19 cellular contexts compared by ENCODE assay signal in the genomic region with DNA sequence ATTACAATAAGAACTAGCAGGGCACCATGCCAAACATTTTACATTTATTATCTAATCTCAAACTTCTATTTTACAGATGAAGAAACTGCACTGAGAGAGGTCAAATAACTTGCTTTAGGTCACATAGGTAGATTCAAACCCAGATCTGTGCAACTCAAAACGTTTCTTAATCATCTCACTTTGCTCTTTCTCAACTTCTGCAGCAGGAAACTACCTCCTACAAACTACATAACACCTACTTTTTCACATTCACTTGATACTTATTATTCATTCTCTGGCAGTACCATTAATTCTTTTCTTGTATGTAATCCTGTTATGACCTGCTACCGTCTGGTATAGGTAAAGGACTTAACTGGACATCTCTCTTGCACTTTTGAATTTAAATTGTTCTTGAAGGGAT. TPM values are rescaled to one million over a fixed set of nuclear protein-coding genes. Genes with fewer than 3 reads are reported as not detected.
DNase-seq lines count a peak whose midpoint lies in the region; ATAC-seq and TF ChIP-seq lines count a peak whose summit lies in the region.
"Had no signal": no experiment of that assay in that cellular context is flagged by ENCODE, and none has a peak within 500 bp of the region (broad histone marks: within the 10 kb centered on the region; RNA-seq: fewer than 3 reads in every experiment).

No MANE protein-coding gene starts in this region.

- BruUV-seq in Panc1 (replicated peaks; lab: Mats Ljungman, UMichigan) = no TSS peak

- no peaks in the 10 kb centered on the region for H3K9me3 Mint-ChIP-seq in activated CD4-positive, alpha-beta T cell treated with anti-CD3 and anti-CD28 coated beads for 36 hours (ENCODE audit: low read depth)

- H3K36me3 Mint-ChIP-seq in activated CD4-positive, alpha-beta T cell treated with anti-CD3 and anti-CD28 coated beads for 36 hours (ENCODE audit: low read depth) = no peaks in the 10 kb centered on the region

- no peaks in the 10 kb centered on the region for H3K27me3 ChIP-seq in Panc1 (ENCODE audit: control insufficient read depth, insufficient read depth, low read length)
- H3K27me3 ChIP-seq in breast epithelium = no peaks in the 10 kb centered on the region
- H3K27me3 ChIP-seq: BE2C had no signal

- H3K4me3 Mint-ChIP-seq in activated CD4-positive, alpha-beta T cell treated with anti-CD3 and anti-CD28 coated beads for 36 hours = no peak overlapping the region

- no peak for TF ChIP-seq POLR2A in breast epithelium (IDR thresholded peaks at IDR 0.05)

- no peak for DNase-seq in activated CD4-positive, alpha-beta T cell treated with anti-CD3 and anti-CD28 coated beads for 36 hours
- DNase-seq in activated CD4-positive, alpha-beta T cell treated with anti-CD3 and anti-CD28 coated beads, Interleukin-2, amount 50 U/mL, for 4 hours = no peak
- no peak for DNase-seq in Panc1 (ENCODE audit: low read depth, low spot score)
- peak; percentile 69 for DNase-seq in kidney glomerular epithelial cell (lab: John Stamatoyannopoulos, UW)
- DNase-seq in renal cortical epithelial cell (ENCODE audit: low read depth) = peak; percentile 72
- no peak for DNase-seq in breast epithelium (ENCODE audit: low spot score in 2 of 2)
- DNase-seq in AG08396 (ENCODE audit: low spot score) = no peak
- DNase-seq in NCI-H2107 (lab: John Stamatoyannopoulos, UW) = no peak
- DNase-seq: 8988T, BE2C, DMS79, KG1, NCI-H1092 treated with DMSO at 0.1 percent for 48 hours, NCI-H146, NCI-H2029, NCI-H345, NCI-H524, RPMI8226 had no signal

- no peak overlapping the region for H3K27ac Mint-ChIP-seq in activated CD4-positive, alpha-beta T cell treated with anti-CD3 and anti-CD28 coated beads for 36 hours

- no peak overlapping the region for H3K4me3 ChIP-seq in Panc1 (ENCODE audit: low read depth in 2 of 2, low read length in 2 of 2)
- H3K4me3 ChIP-seq in breast epithelium = no peak overlapping the region

- peaks cover 3% of the 10 kb centered on the region for H3K4me1 Mint-ChIP-seq in activated CD4-positive, alpha-beta T cell treated with anti-CD3 and anti-CD28 coated beads for 36 hours

- H3K9me3 ChIP-seq in Panc1 (ENCODE audit: control insufficient read depth, insufficient read depth, low read depth, low read length) (no peaks in the 10 kb centered on the region), breast epithelium (no peaks in the 10 kb centered on the region)
- H3K9me3 ChIP-seq: BE2C had no signal

- peak; percentile 21 for ATAC-seq in activated CD4-positive, alpha-beta T cell treated with anti-CD3 and anti-CD28 coated beads for 36 hours
- ATAC-seq in Panc1 = no peak

- H3K27me3 Mint-ChIP-seq in activated CD4-positive, alpha-beta T cell treated with anti-CD3 and anti-CD28 coated beads for 36 hours = peaks cover 20% of the 10 kb centered on the region

- POLR2A ChIA-PET in activated CD4-positive, alpha-beta T cell treated with anti-CD3 and anti-CD28 coated beads for 36 hours (lab: Charles Lee) = no interaction called here
- POLR2A ChIA-PET in Panc1 (lab: Charles Lee) = no interaction called here

- intact Hi-C loops in activated CD4-positive, alpha-beta T cell treated with anti-CD3 and anti-CD28 coated beads for 36 hours (cut with DNase I, micrococcal nuclease) = no loop called here
- intact Hi-C loops in Panc1 (cut with micrococcal nuclease; ENCODE audit: unreplicated experiment) (no loop called here), breast epithelium (cut with DNase I; ENCODE audit: low total_unique reads) (no loop called here)

- peaks cover 49% of the 10 kb centered on the region for H3K4me1 ChIP-seq in Panc1 (ENCODE audit: control insufficient read depth, insufficient read depth, low read length)
- H3K4me1 ChIP-seq in breast epithelium = no peaks in the 10 kb centered on the region
- H3K4me1 ChIP-seq: BE2C had no signal

- in situ Hi-C loops in Panc1 (cut with HindIII; ENCODE audit: low pct_unique_long_range_greater_than_20kb, low sequenced_read_pairs) = no loop called here

- H3K36me3 ChIP-seq in Panc1 (ENCODE audit: control insufficient read depth, insufficient read depth, low read length) = no peaks in the 10 kb centered on the region
- no peaks in the 10 kb centered on the region for H3K36me3 ChIP-seq in breast epithelium
- H3K36me3 ChIP-seq: BE2C had no signal

- TF ChIP-seq CTCF in Panc1 (IDR thresholded peaks at IDR 0.05) = no peak
- no peak for TF ChIP-seq CTCF in breast epithelium (IDR thresholded peaks at IDR 0.05)

- CTCF ChIA-PET in activated CD4-positive, alpha-beta T cell treated with anti-CD3 and anti-CD28 coated beads for 36 hours (lab: Charles Lee) = interaction anchor here (0.6 to 0.7 kb wide), 2 partner anchors 68 to 299 kb away, joined by 3 read pairs; no protein-coding TSS in a partner anchor
- CTCF ChIA-PET in Panc1 (lab: Charles Lee) = no interaction called here

- H3K27ac ChIP-seq in Panc1 (ENCODE audit: low read length) = peak overlapping the region; percentile 80
- H3K27ac ChIP-seq in breast epithelium = no peak overlapping the region
- H3K27ac ChIP-seq: HL-60 had no signal

RNA-seq across cellular contexts. Expression of a gene that starts 49.9 kb away (rescaled TPM):
- total RNA-seq in activated CD4-positive, alpha-beta T cell treated with anti-CD3 and anti-CD28 coated beads for 36 hours = 10 to 100 TPM; 28.3 to 28.8 TPM
- total RNA-seq in Panc1 (2021; ENCODE audit: unreplicated experiment) (69.9 TPM), renal cortical epithelial cell (40.0 and 84.0 TPM in 2 replicates), breast epithelium (10 to 100 TPM; 16.5 to 23.6 (median 17.7) TPM)
- polyA plus RNA-seq in Panc1 (2012; ENCODE audit: insufficient read length) = 32.8 TPM

Comparison
In these comparisons a context has a peak if more than half of its experiments do, and no peak if none do; other contexts are left out.
1. DNase-seq: peak in kidney glomerular epithelial cell (single experiment) and renal cortical epithelial cell (single experiment); none in activated CD4-positive, alpha-beta T cell treated with anti-CD3 and anti-CD28 coated beads for 36 hours (single experiment), activated CD4-positive, alpha-beta T cell treated with anti-CD3 and anti-CD28 coated beads, Interleukin-2, amount 50 U/mL, for 4 hours (0 of 2), Panc1 (single experiment), breast epithelium (0 of 2), AG08396 (single experiment) and NCI-H2107 (single experiment).